ENCODE assay signal across 19 cellular contexts in the genomic region with DNA sequence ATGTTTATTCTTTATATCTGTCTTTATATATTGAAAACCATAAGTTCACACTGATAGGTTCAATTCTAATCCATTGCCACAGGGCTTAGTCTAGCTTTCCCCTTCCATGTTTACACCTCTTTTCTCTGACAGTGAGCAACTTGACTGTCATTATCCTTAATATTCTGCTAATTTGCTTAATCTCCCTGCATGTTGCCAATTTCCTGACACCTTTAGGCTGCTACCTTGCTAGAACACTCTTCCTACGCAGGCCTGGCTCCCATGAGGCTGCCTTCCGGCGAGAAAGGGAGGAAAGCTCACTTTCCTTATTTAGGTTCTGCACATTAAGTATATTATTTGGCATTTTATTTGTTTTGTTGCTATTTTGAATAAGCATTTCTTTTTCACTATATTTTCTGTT.
"Had no signal": no experiment of that assay in that cellular context is flagged by ENCODE, and none has a peak within 500 bp of the region (broad histone marks: within the 10 kb centered on the region; RNA-seq: fewer than 3 reads in every experiment).

No MANE protein-coding gene starts in this region.

- H3K4me3 ChIP-seq: MG63 had no signal

- H3K27me3 ChIP-seq: MG63 had no signal

- H3K9me3 ChIP-seq: MG63 had no signal

- ATAC-seq: Panc1, PC-3 had no signal

- DNase-seq: KBM-7; MG63; NCI-H1092; NCI-H1105 treated with DMSO at 0.1 percent for 48 hours; NCI-H1417 treated with DMSO at 0.1 percent for 48 hours; NCI-H146; NCI-H1694 treated with DMSO at 0.1 percent for 48 hours; NCI-H1930; NCI-H2171 treated with DMSO at 0.1 percent for 48 hours; NCI-H345; NCI-H446 treated with DMSO at 0.1 percent for 48 hours; NCI-H510A treated with DMSO at 0.1 percent for 48 hours; NCI-H526; NCI-H748 treated with DMSO at 0.1 percent for 48 hours; NK-92 treated with Interleukin-12 subunit alpha and Interleukin-12 subunit beta, amount 100 ng/mL, for 24 hours; PC-3; SHP77 had no signal

- H3K27ac ChIP-seq: RWPE1 had no signal

- H3K36me3 ChIP-seq: MG63 had no signal
